ENCODE assay signal across 8 cellular contexts in the genomic region with DNA sequence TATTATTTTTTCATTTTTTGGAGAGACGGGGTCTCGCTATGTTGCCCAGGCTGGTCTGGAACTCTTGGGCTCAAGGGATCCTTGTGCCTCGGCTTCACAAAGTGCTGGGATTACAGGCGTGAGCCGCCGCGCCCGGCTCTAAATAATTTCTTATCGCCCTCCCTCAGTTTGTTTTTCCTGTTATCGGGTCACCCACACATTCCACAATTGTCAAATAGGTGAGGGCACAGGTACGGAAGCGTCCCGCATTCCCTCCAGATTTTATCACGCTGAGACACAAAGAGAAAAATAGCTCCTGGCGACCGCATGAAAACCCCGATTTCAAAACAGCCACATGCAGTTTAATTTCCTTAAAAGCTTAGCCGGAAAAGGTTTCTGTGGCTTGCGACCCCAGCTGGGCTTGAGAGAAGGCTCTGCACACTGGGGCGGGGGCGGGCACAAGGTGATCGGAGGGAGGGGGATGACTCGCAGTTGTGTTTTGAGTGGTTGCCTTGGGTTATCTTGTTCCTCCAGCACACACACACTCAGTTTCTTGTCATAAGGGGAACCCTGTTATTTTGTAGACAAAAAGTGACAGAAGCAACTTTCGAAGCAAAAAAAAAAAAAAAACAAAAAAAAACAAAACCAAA.
DNase-seq lines count a peak whose midpoint lies in the region; ATAC-seq lines count a peak whose summit lies in the region.

No MANE protein-coding gene starts in this region.

- ATAC-seq in GM21717 (IDR thresholded peaks at IDR 0.05; ENCODE audit: unreplicated experiment) = peak; percentile 40

- peaks cover 21% of the 10 kb centered on the region for H3K4me1 ChIP-seq in mucosa of stomach (ENCODE audit: control insufficient read depth, insufficient read depth, low read length)

- H3K9me3 ChIP-seq in KOPT-K1 (ENCODE audit: insufficient read depth, low read length, poor library complexity, severe bottlenecking) (no peaks in the 10 kb centered on the region), mucosa of stomach (ENCODE audit: control insufficient read depth, low read length) (no peaks in the 10 kb centered on the region)

- in situ Hi-C loops in KBM-7 (cut with MboI; ENCODE audit: low pct_unique_long_range_greater_than_20kb, low sequenced_read_pairs) = no loop called here

- H3K27ac ChIP-seq in KOPT-K1 (ENCODE audit: low read depth, low read length, poor library complexity, severe bottlenecking) = peak overlapping the region; percentile 92

- H3K36me3 ChIP-seq in KOPT-K1 (ENCODE audit: insufficient read depth, low read length) (no peaks in the 10 kb centered on the region), mucosa of stomach (ENCODE audit: control insufficient read depth, insufficient read depth, low read length) (no peaks in the 10 kb centered on the region)

- DNase-seq in CMK (ENCODE audit: low read depth) (peak; percentile 86), ecto neural progenitor cell (ENCODE audit: low spot score) (peak; percentile 63), KBM-7 (no peak)
- DNase-seq in activated CD4-positive, alpha-beta T cell treated with anti-CD3 and anti-CD28 coated beads for 48 hours = peak; percentile 89
- DNase-seq in stimulated activated CD8-positive, alpha-beta memory T cell treated with anti-CD3 and anti-CD28 coated beads, Interleukin-7, amount 100 ng/mL, for 4 hours (ENCODE audit: low read depth in 2 of 2) = peak; percentile 70 to 75

- peak overlapping the region; percentile 58 for H3K4me3 ChIP-seq in mucosa of stomach (ENCODE audit: low read length)

- no peaks in the 10 kb centered on the region for H3K27me3 ChIP-seq in mucosa of stomach (ENCODE audit: control insufficient read depth, insufficient read depth, low read length)

- H3K9ac ChIP-seq in mucosa of stomach (ENCODE audit: low read length) = peak overlapping the region; percentile 82
